ENCODE assay signal across 1 cellular context in the genomic region with DNA sequence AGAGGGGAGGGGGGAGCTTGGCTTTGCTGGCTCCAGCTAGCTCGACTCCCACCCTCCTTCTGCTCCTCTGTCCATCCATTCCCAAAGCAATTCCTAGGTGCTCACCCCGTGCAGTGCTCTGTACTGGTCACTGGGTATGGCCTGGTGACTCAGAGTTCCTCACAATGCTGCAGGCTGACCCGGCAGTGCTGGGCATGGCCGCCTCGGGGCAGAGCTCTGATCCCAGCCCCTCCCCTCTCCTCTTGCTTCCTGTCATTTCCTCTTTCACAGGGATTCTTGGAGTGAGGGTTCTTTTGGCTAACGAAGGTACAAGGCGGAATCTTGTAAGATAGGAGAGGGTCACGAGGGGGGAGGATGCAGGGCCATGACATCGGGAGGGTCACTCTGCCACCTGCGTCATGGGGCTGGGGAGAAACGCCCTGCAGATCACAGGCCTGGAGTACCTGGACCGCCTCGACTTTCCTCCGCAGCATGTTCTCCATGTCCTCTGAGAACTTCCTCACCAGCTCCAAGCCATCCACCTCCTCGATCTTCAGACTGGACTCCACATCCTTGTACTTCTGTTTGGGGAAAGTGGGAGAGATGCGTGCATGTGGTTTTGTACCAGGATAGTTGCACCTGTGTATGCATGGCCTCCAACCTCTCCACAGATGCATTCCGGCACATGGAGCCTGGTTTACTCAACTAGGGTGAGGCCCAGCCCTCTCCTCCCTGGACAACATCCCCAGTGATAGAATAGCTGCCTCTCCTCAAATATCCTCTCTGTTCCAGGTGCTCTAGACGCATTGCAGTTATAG.
TF ChIP-seq lines count a peak whose summit lies in the region.

No MANE protein-coding gene starts in this region.

TF ChIP-seq in SK-N-SH, 30 proteins besides CTCF, POLR2A, EP300 and RAD21 (continued from another document):
- TF ChIP-seq, protein P1, sequence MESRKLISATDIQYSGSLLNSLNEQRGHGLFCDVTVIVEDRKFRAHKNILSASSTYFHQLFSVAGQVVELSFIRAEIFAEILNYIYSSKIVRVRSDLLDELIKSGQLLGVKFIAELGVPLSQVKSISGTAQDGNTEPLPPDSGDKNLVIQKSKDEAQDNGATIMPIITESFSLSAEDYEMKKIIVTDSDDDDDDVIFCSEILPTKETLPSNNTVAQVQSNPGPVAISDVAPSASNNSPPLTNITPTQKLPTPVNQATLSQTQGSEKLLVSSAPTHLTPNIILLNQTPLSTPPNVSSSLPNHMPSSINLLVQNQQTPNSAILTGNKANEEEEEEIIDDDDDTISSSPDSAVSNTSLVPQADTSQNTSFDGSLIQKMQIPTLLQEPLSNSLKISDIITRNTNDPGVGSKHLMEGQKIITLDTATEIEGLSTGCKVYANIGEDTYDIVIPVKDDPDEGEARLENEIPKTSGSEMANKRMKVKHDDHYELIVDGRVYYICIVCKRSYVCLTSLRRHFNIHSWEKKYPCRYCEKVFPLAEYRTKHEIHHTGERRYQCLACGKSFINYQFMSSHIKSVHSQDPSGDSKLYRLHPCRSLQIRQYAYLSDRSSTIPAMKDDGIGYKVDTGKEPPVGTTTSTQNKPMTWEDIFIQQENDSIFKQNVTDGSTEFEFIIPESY (IDR thresholded peaks at IDR 0.05; ENCODE audit: borderline replicate concordance, low read depth) = no peak
- TF ChIP-seq POLR2AphosphoS5 (IDR thresholded peaks at IDR 0.05; ENCODE audit: low read depth, low read length) = no peak
- TF ChIP-seq, protein P2, sequence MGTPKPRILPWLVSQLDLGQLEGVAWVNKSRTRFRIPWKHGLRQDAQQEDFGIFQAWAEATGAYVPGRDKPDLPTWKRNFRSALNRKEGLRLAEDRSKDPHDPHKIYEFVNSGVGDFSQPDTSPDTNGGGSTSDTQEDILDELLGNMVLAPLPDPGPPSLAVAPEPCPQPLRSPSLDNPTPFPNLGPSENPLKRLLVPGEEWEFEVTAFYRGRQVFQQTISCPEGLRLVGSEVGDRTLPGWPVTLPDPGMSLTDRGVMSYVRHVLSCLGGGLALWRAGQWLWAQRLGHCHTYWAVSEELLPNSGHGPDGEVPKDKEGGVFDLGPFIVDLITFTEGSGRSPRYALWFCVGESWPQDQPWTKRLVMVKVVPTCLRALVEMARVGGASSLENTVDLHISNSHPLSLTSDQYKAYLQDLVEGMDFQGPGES (IDR thresholded peaks at IDR 0.05; ENCODE audit: low read depth, low read length) = no peak
- no peak for TF ChIP-seq FOSL2 (IDR thresholded peaks at IDR 0.05; ENCODE audit: borderline replicate concordance, low read depth)
- TF ChIP-seq GABPA (IDR thresholded peaks at IDR 0.05; ENCODE audit: low read depth) = no peak
